ENCODE assay signal across 8 cellular contexts in the genomic region with DNA sequence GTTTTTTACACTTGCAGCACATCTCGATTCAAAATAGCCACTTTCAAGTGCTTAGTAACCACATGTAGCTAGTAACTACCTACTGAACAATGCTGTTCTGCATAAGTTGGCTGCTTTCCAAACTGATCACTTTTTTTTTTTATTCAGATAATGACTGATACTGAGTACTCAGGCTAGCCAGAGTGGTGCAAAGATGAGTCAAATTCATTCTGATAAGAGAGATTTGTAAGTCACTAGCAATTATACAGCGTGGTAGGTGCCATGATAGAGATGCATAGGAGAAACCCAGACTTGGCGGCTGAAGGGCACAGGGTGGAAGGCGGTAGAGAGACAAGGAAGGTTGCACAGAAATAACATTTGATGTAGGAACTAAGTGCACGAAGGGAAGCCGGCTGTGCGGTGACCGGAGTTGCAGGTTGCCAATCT. TPM values are rescaled to one million over a fixed set of nuclear protein-coding genes. Genes with fewer than 3 reads are reported as not detected.
DNase-seq lines count a peak whose midpoint lies in the region; ATAC-seq, FAIRE-seq and TF ChIP-seq lines count a peak whose summit lies in the region.

No MANE protein-coding gene starts in this region.

- H3K27ac ChIP-seq in CD8-positive, alpha-beta T cell (ENCODE audit: low read depth, low read length): peak overlapping the region; percentile 96
- H3K27ac ChIP-seq in keratinocyte (ENCODE audit: control insufficient read depth, insufficient read depth, low read length): peak overlapping the region; percentile 91

- no peaks in the 10 kb centered on the region for H3K9me3 ChIP-seq in CD8-positive, alpha-beta T cell (ENCODE audit: low read length)
- no peaks in the 10 kb centered on the region for H3K9me3 ChIP-seq in keratinocyte (ENCODE audit: control insufficient read depth, low read depth, low read length)

- H3K36me3 ChIP-seq in CD8-positive, alpha-beta T cell (ENCODE audit: insufficient read depth, low read length): no peaks in the 10 kb centered on the region
- no peaks in the 10 kb centered on the region for H3K36me3 ChIP-seq in keratinocyte (ENCODE audit: control insufficient read depth in 2 of 2, extremely low read depth in 1 of 2, insufficient read depth in 2 of 2, low read length in 2 of 2)

- no peak for TF ChIP-seq CTCF in CD8-positive, alpha-beta T cell (IDR thresholded peaks at IDR 0.05)
- no peak for TF ChIP-seq CTCF in keratinocyte (optimal IDR thresholded peaks at IDR 0.05 in 1 of 3, IDR thresholded peaks at IDR 0.05 in 1 of 3, conservative IDR thresholded peaks at IDR 0.05 in 1 of 3; ENCODE audit: extremely low read depth in 1 of 3, insufficient read depth in 2 of 3, low read length in 3 of 3)

- peak overlapping the region; percentile 98 for H3K27ac Mint-ChIP-seq in CD8-positive, alpha-beta T cell
- peak overlapping the region; percentile 94 for H3K27ac Mint-ChIP-seq in activated naive CD8-positive, alpha-beta T cell

- peak; percentile 27 for ATAC-seq in CD8-positive, alpha-beta T cell
- ATAC-seq in HG02970 (IDR thresholded peaks at IDR 0.05; ENCODE audit: low FRiP score, unreplicated experiment) (peak; percentile 17), GM19395 (IDR thresholded peaks at IDR 0.05; ENCODE audit: unreplicated experiment) (no peak), sciatic nerve (no peak)

- FAIRE-seq in keratinocyte (lab: Jason Lieb, UNC): no peak

- peak overlapping the region; percentile 49 for H3K4me2 ChIP-seq in keratinocyte (ENCODE audit: control insufficient read depth, extremely low read depth, insufficient read depth, low read depth, low read length)

- no peaks in the 10 kb centered on the region for H3K9me1 ChIP-seq in keratinocyte (ENCODE audit: control insufficient read depth, extremely low read depth, insufficient read depth, low read length)

- H4K20me1 ChIP-seq in keratinocyte (ENCODE audit: control insufficient read depth, extremely low read depth, insufficient read depth, low read length): no peaks in the 10 kb centered on the region

- peak overlapping the region; percentile 84 for H3K4me3 ChIP-seq in CD8-positive, alpha-beta T cell (ENCODE audit: low read depth, low read length)
- peak overlapping the region; percentile 64 to 91 (median 79) for H3K4me3 ChIP-seq in keratinocyte (ENCODE audit: control insufficient read depth in 2 of 3, extremely low read depth in 1 of 3, insufficient read depth in 2 of 3, low read depth in 1 of 3, low read length in 3 of 3)

- H3K4me3 Mint-ChIP-seq in CD8-positive, alpha-beta T cell: peak overlapping the region; percentile 99
- peak overlapping the region; percentile 99 for H3K4me3 Mint-ChIP-seq in activated naive CD8-positive, alpha-beta T cell

- peaks cover 18% of the 10 kb centered on the region for H3K79me2 ChIP-seq in keratinocyte (ENCODE audit: control insufficient read depth, insufficient read depth, low read length)

- dilution Hi-C loops in keratinocyte (cut with MboI; ENCODE audit: extremely low pct_ligation_motif_present, low sequenced_read_pairs): no loop called here

- H3K4me1 ChIP-seq in CD8-positive, alpha-beta T cell (ENCODE audit: insufficient read depth, low read length): peaks cover 21% of the 10 kb centered on the region
- peaks cover 10% of the 10 kb centered on the region for H3K4me1 ChIP-seq in keratinocyte (ENCODE audit: control insufficient read depth, extremely low read depth, insufficient read depth, low read length)

- peak overlapping the region; percentile 5 for H2AFZ ChIP-seq in keratinocyte (ENCODE audit: control insufficient read depth, low read length)

- peaks cover 45% of the 10 kb centered on the region for H3K4me1 Mint-ChIP-seq in CD8-positive, alpha-beta T cell (ENCODE audit: low read depth)
- peaks cover 45% of the 10 kb centered on the region for H3K4me1 Mint-ChIP-seq in activated naive CD8-positive, alpha-beta T cell (ENCODE audit: low read depth)

- POLR2A ChIA-PET in CD8-positive, alpha-beta T cell (lab: Charles Lee): interaction anchor here (0.9 to 1.8 kb wide), 5 partner anchors 9 to 1304 kb away, joined by 3 to 8 read pairs (median 6); partner anchors contain the start of gene EFNB1

- no peaks in the 10 kb centered on the region for H3K27me3 ChIP-seq in CD8-positive, alpha-beta T cell (ENCODE audit: insufficient read depth, low read length)
- no peaks in the 10 kb centered on the region for H3K27me3 ChIP-seq in keratinocyte (ENCODE audit: control insufficient read depth, extremely low read depth, insufficient read depth, low read length)

- CTCF ChIA-PET in CD8-positive, alpha-beta T cell (lab: Charles Lee): interaction anchor here (1.1 to 1.4 kb wide), 2 partner anchors 102 to 303 kb away, joined by 3 to 4 read pairs; no protein-coding TSS in a partner anchor

- no peaks in the 10 kb centered on the region for H3K27me3 Mint-ChIP-seq in CD8-positive, alpha-beta T cell (ENCODE audit: low read depth)
- H3K27me3 Mint-ChIP-seq in activated naive CD8-positive, alpha-beta T cell: no peaks in the 10 kb centered on the region

- no peak overlapping the region for H3K9ac ChIP-seq in keratinocyte (ENCODE audit: control insufficient read depth, extremely low read depth, insufficient read depth, low read length)

- DNase-seq in CD8-positive, alpha-beta T cell: no peak
- DNase-seq in keratinocyte (ENCODE audit: low read depth, low spot score) (no peak), superior temporal gyrus (ENCODE audit: extremely low spot score) (peak; percentile 51), kidney glomerular epithelial cell (lab: John Stamatoyannopoulos, UW) (no peak), sciatic nerve (ENCODE audit: low spot score) (no peak)

- intact Hi-C loops in CD8-positive, alpha-beta T cell (cut with DNase I, micrococcal nuclease): loop anchor here (1.0 to 10.0 kb wide), 10 partner anchors 100 to 1308 kb away; partner anchors contain the start of genes PDZD11 (in 2 of the 2), EFNB1 (in 1 of the 2), PJA1 (in 1 of the 2) and TAF1 (in 1 of the 2)
- intact Hi-C loops in sciatic nerve (cut with DNase I): no loop called here

- H3K9me3 Mint-ChIP-seq in CD8-positive, alpha-beta T cell: no peaks in the 10 kb centered on the region
- H3K9me3 Mint-ChIP-seq in activated naive CD8-positive, alpha-beta T cell (ENCODE audit: low read depth): no peaks in the 10 kb centered on the region

- peaks cover 25% of the 10 kb centered on the region for H3K36me3 Mint-ChIP-seq in CD8-positive, alpha-beta T cell
- H3K36me3 Mint-ChIP-seq in activated naive CD8-positive, alpha-beta T cell: no peaks in the 10 kb centered on the region

RNA-seq across cellular contexts. Expression of gene IGBP1, which starts 0.4 kb away (rescaled TPM):
- 10 to 100 TPM; 55.7 to 56.6 TPM for total RNA-seq in CD8-positive, alpha-beta T cell
- polyA plus RNA-seq in keratinocyte: 48.3 to 65.5 TPM (median 62.5 TPM) in 3 replicates
- polyA plus RNA-seq in keratinocyte (2011; ENCODE audit: low read depth): 80.2 TPM
- polyA plus RNA-seq in keratinocyte (2011; cell fraction: cytosol; rRNA removed): 70.1 and 81.8 TPM in 2 replicates
- 37.1 and 39.6 TPM in 2 replicates for polyA plus RNA-seq in keratinocyte (2011; cell fraction: nucleus; rRNA removed)
- polyA plus RNA-seq in keratinocyte (2012; ENCODE audit: low replicate concordance): 36.9 and 72.9 TPM in 2 replicates
- 14.0 to 41.4 TPM (median 39.6 TPM) in 3 replicates for polyA minus RNA-seq in keratinocyte
- polyA minus RNA-seq in keratinocyte (2011; cell fraction: cytosol; rRNA and poly(A)+ RNA removed): 34.0 TPM
- 10.3 and 14.6 TPM in 2 replicates for polyA minus RNA-seq in keratinocyte (2011; cell fraction: nucleus; rRNA and poly(A)+ RNA removed)
- 44.0 TPM for total RNA-seq in sciatic nerve

RNA-seq across cellular contexts. Expression of gene DGAT2L6, which starts 44.4 kb away (rescaled TPM):
- not detected for total RNA-seq in CD8-positive, alpha-beta T cell
- polyA plus RNA-seq in keratinocyte: not detected in 3 replicates
- not detected for polyA plus RNA-seq in keratinocyte (2011; ENCODE audit: low read depth)
- polyA plus RNA-seq in keratinocyte (2011; cell fraction: cytosol; rRNA removed): not detected in 2 replicates
- polyA plus RNA-seq in keratinocyte (2011; cell fraction: nucleus; rRNA removed): not detected in 2 replicates
- polyA plus RNA-seq in keratinocyte (2012; ENCODE audit: low replicate concordance): not detected in 2 replicates
- polyA minus RNA-seq in keratinocyte: not detected in 3 replicates
- not detected for polyA minus RNA-seq in keratinocyte (2011; cell fraction: cytosol; rRNA and poly(A)+ RNA removed)
- polyA minus RNA-seq in keratinocyte (2011; cell fraction: nucleus; rRNA and poly(A)+ RNA removed): not detected in 2 replicates
- not detected for total RNA-seq in sciatic nerve

Comparison
In these comparisons a context has a peak if more than half of its experiments do, and no peak if none do; other contexts are left out.
1. ATAC-seq: peak in CD8-positive, alpha-beta T cell (single experiment) and HG02970 (single experiment); none in GM19395 (single experiment) and sciatic nerve (single experiment).